ENCODE assay signal across 1 cellular context in genomic region chr7:47807756-47808155, GRCh38.
A peak's percentile ranks its signal among the peaks of the same experiment; 100 is the strongest.
TF ChIP-seq lines count a peak whose summit lies in the region.

No MANE protein-coding gene starts in this region.

TF ChIP-seq in H1, 55 proteins besides CTCF, POLR2A, EP300 and RAD21 (continued from another document):
- TF ChIP-seq CHD7 (IDR thresholded peaks at IDR 0.05; ENCODE audit: insufficient replicate concordance, low read length) (no peak), NANOG (IDR thresholded peaks at IDR 0.05; ENCODE audit: insufficient read depth, low read depth, low read length, poor library complexity, severe bottlenecking) (no peak), CTBP2 (IDR thresholded peaks at IDR 0.05; ENCODE audit: borderline replicate concordance, insufficient read depth, insufficient read length, low read length) (no peak), SP2 (IDR thresholded peaks at IDR 0.05; ENCODE audit: low read length) (no peak), MAFK (IDR thresholded peaks at IDR 0.05; ENCODE audit: low read depth, low read length) (no peak), SIX5 (IDR thresholded peaks at IDR 0.05; ENCODE audit: low read depth, low read length) (no peak), TEAD4 (IDR thresholded peaks at IDR 0.05; ENCODE audit: low read depth, low read length) (peak; percentile 34; the same call in 1 of the 2 replicates), PHF8 (conservative IDR thresholded peaks at IDR 0.05; ENCODE audit: low read depth, low read length) (no peak)
TF ChIP-seq in H1: peak in this region for 1.
